In genomic region chr11:65448418-65449196, GRCh38 we compare ENCODE assay signal across 8 cellular contexts. TPM values are rescaled to one million over a fixed set of nuclear protein-coding genes. Genes with fewer than 3 reads are reported as not detected.
DNase-seq lines count a peak whose midpoint lies in the region; ATAC-seq, FAIRE-seq and TF ChIP-seq lines count a peak whose summit lies in the region.

No MANE protein-coding gene starts in this region.

- H3K4me1 ChIP-seq in GM12878 (ENCODE audit: control insufficient read depth, insufficient read depth, low read length) (peaks cover 21% of the 10 kb centered on the region), kidney (ENCODE audit: control insufficient read depth in 1 of 2, insufficient read depth in 1 of 2, low read depth in 1 of 2, low read length in 2 of 2) (peaks cover 0 to 4% of the 10 kb centered on the region in 2 donors), thyroid gland (peaks cover 12 to 18% of the 10 kb centered on the region in 2 donors)

- H3K4me3 ChIP-seq in GM12878 (no peak overlapping the region), kidney (ENCODE audit: low read length in 2 of 2) (no peak overlapping the region), thyroid gland (replicated peaks in 1 of 3) (no peak overlapping the region)

- intact Hi-C loops in activated CD4-positive, alpha-beta T cell treated with anti-CD3 and anti-CD28 coated beads for 36 hours (cut with DNase I, micrococcal nuclease): no loop called here
- intact Hi-C loops in GM12878 (cut with micrococcal nuclease; ENCODE audit: unreplicated experiment): no loop called here
- intact Hi-C loops in kidney (cut with DNase I): no loop called here
- intact Hi-C loops in thyroid gland (cut with DNase I): no loop called here

- BruUV-seq in GM12878 (replicated peaks; lab: Mats Ljungman, UMichigan): no TSS peak

- TF ChIP-seq RAD21 in GM12878 (IDR thresholded peaks at IDR 0.05; ENCODE audit: insufficient read depth, low read depth, low read length): no peak

- no peaks in the 10 kb centered on the region for H3K9me3 ChIP-seq in GM12878 (replicated peaks; ENCODE audit: control insufficient read depth, insufficient read depth, low read length)
- H3K9me3 ChIP-seq in kidney (ENCODE audit: control insufficient read depth in 1 of 2, low read length in 2 of 2): no peaks in the 10 kb centered on the region
- H3K9me3 ChIP-seq in thyroid gland: no peaks in the 10 kb centered on the region

- SMC1A ChIA-PET in GM12878 (lab: Charles Lee; ENCODE audit: uncharacterized antibody, unreplicated experiment): interaction anchor here (0.9 to 1.6 kb wide), 3 partner anchors 16 to 33 kb away, joined by 3 to 5 read pairs (median 4); no protein-coding TSS in a partner anchor

- no peaks in the 10 kb centered on the region for H4K20me1 ChIP-seq in GM12878 (ENCODE audit: control insufficient read depth, insufficient read depth)

- H3K27ac ChIP-seq in GM12878 (ENCODE audit: control insufficient read depth, insufficient read depth) (0 out of 2 replicates have a peak overlapping the region, but pooled peaks have one; percentile 8), kidney (ENCODE audit: low read depth in 2 of 2, low read length in 2 of 2) (peak overlapping the region in 1 of 2 donors; percentile 7), thyroid gland (peak overlapping the region; percentile 10 to 54 (median 50))

- peak; percentile 42 for DNase-seq in activated CD4-positive, alpha-beta T cell treated with anti-CD3 and anti-CD28 coated beads for 36 hours
- DNase-seq in activated CD4-positive, alpha-beta T cell treated with anti-CD3 and anti-CD28 coated beads, Interleukin-2, amount 10 ng/mL, durations not matched to agents 7 days and 5 days: no peak
- DNase-seq in GM12878 (ENCODE audit: low read depth, low spot score) (no peak), kidney (peak; percentile 48), thyroid gland (peak; percentile 78 to 80)

- POLR2A ChIA-PET in activated CD4-positive, alpha-beta T cell treated with anti-CD3 and anti-CD28 coated beads for 36 hours (lab: Charles Lee): interaction anchor here (0.6 to 1.0 kb wide), 3 partner anchors 9 to 128 kb away, joined by 3 to 4 read pairs (median 3); no protein-coding TSS in a partner anchor
- POLR2A ChIA-PET in activated CD4-positive, alpha-beta T cell treated with anti-CD3 and anti-CD28 coated beads, Interleukin-2, amount 10 ng/mL, durations not matched to agents 7 days and 5 days (lab: Charles Lee): no interaction called here
- POLR2A ChIA-PET in GM12878 (lab: Charles Lee): interaction anchor here (0.6 to 1.1 kb wide), 2 partner anchors 29 to 33 kb away, joined by 3 to 4 read pairs; no protein-coding TSS in a partner anchor

- no peak for FAIRE-seq in GM12878 (lab: Jason Lieb, UNC)
- no peak for FAIRE-seq in kidney (lab: Jason Lieb, UNC)

- TF ChIP-seq CTCF in GM12878 (IDR thresholded peaks at IDR 0.05 in 2 of 3, conservative IDR thresholded peaks at IDR 0.05 in 1 of 3; ENCODE audit: control insufficient read depth in 2 of 3, extremely low read depth in 1 of 3, insufficient read depth in 1 of 3, low read depth in 3 of 3, low read length in 3 of 3): no peak
- TF ChIP-seq CTCF in kidney (IDR thresholded peaks at IDR 0.05; ENCODE audit: borderline replicate concordance, extremely low read depth, insufficient read depth): no peak
- TF ChIP-seq CTCF in thyroid gland (IDR thresholded peaks at IDR 0.05): no peak

- H3K4me2 ChIP-seq in GM12878 (ENCODE audit: control insufficient read depth, insufficient read depth): no peak overlapping the region

- in situ Hi-C loops in GM12878 (cut with MboI): no loop called here

- H3K27me3 Mint-ChIP-seq in activated CD4-positive, alpha-beta T cell treated with anti-CD3 and anti-CD28 coated beads for 36 hours: no peaks in the 10 kb centered on the region
- no peaks in the 10 kb centered on the region for H3K27me3 Mint-ChIP-seq in activated CD4-positive, alpha-beta T cell treated with anti-CD3 and anti-CD28 coated beads, Interleukin-2, amount 10 ng/mL, durations not matched to agents 7 days and 5 days

- no peak for TF ChIP-seq POLR2A in GM12878 (IDR thresholded peaks at IDR 0.05; ENCODE audit: low read depth, low read length)
- TF ChIP-seq POLR2A in thyroid gland (IDR thresholded peaks at IDR 0.05): no peak

- TF ChIP-seq EP300 in GM12878 (IDR thresholded peaks at IDR 0.05; ENCODE audit: borderline replicate concordance in 1 of 2, control insufficient read depth in 1 of 2, low read depth in 2 of 2, low read length in 2 of 2): no peak

- 85% methylated on average over 5 of the region's 5 CpGs for WGBS in GM12878 (ENCODE audit: insufficient coverage, insufficient replicate concordance, low lambda C conversion rate, missing lambda C conversion rate)
- WGBS in thyroid gland, 2 donors: 90 to 91% methylated on average over 5 of the region's 5 CpGs

- H3K79me2 ChIP-seq in GM12878 (ENCODE audit: control insufficient read depth, insufficient read depth, low read length): peaks cover 6% of the 10 kb centered on the region

- CTCF ChIA-PET in activated CD4-positive, alpha-beta T cell treated with anti-CD3 and anti-CD28 coated beads for 36 hours (lab: Charles Lee): interaction anchor here (0.7 to 1.6 kb wide), 3 partner anchors 43 to 169 kb away, joined by 3 to 4 read pairs (median 3); no protein-coding TSS in a partner anchor
- CTCF ChIA-PET in activated CD4-positive, alpha-beta T cell treated with anti-CD3 and anti-CD28 coated beads, Interleukin-2, amount 10 ng/mL, durations not matched to agents 7 days and 5 days (lab: Charles Lee): interaction anchor here (0.7 to 1.8 kb wide), 5 partner anchors 13 to 137 kb away, joined by 3 to 4 read pairs (median 3); no protein-coding TSS in a partner anchor
- CTCF ChIA-PET in GM12878 (lab: Yijun Ruan, JAX): interaction anchor here (1.1 to 1.4 kb wide), 2 partner anchors 20 kb away, joined by 3 to 9 read pairs; no protein-coding TSS in a partner anchor

- peaks cover 17% of the 10 kb centered on the region for H3K4me1 Mint-ChIP-seq in activated CD4-positive, alpha-beta T cell treated with anti-CD3 and anti-CD28 coated beads for 36 hours
- peaks cover 11% of the 10 kb centered on the region for H3K4me1 Mint-ChIP-seq in activated CD4-positive, alpha-beta T cell treated with anti-CD3 and anti-CD28 coated beads, Interleukin-2, amount 10 ng/mL, durations not matched to agents 7 days and 5 days

- peak overlapping the region; percentile 10 for H3K27ac Mint-ChIP-seq in activated CD4-positive, alpha-beta T cell treated with anti-CD3 and anti-CD28 coated beads for 36 hours
- no peak overlapping the region for H3K27ac Mint-ChIP-seq in activated CD4-positive, alpha-beta T cell treated with anti-CD3 and anti-CD28 coated beads, Interleukin-2, amount 10 ng/mL, durations not matched to agents 7 days and 5 days

- H3K4me3 Mint-ChIP-seq in activated CD4-positive, alpha-beta T cell treated with anti-CD3 and anti-CD28 coated beads for 36 hours: no peak overlapping the region
- H3K4me3 Mint-ChIP-seq in activated CD4-positive, alpha-beta T cell treated with anti-CD3 and anti-CD28 coated beads, Interleukin-2, amount 10 ng/mL, durations not matched to agents 7 days and 5 days: no peak overlapping the region

- RAD21 ChIA-PET in GM12878 (lab: Charles Lee; ENCODE audit: unreplicated experiment): interaction anchor here (1.1 kb wide), 1 partner anchor 20 kb away, joined by 5 read pairs; no protein-coding TSS in a partner anchor

- no peaks in the 10 kb centered on the region for H3K9me3 Mint-ChIP-seq in activated CD4-positive, alpha-beta T cell treated with anti-CD3 and anti-CD28 coated beads for 36 hours (ENCODE audit: low read depth)
- no peaks in the 10 kb centered on the region for H3K9me3 Mint-ChIP-seq in activated CD4-positive, alpha-beta T cell treated with anti-CD3 and anti-CD28 coated beads, Interleukin-2, amount 10 ng/mL, durations not matched to agents 7 days and 5 days

- peak; percentile 10 for ATAC-seq in activated CD4-positive, alpha-beta T cell treated with anti-CD3 and anti-CD28 coated beads for 36 hours
- ATAC-seq in GM12878: peak; percentile 38
- ATAC-seq in HG02870 (IDR thresholded peaks at IDR 0.05; ENCODE audit: unreplicated experiment): no peak
- no peak for ATAC-seq in GM18870 (IDR thresholded peaks at IDR 0.05; ENCODE audit: unreplicated experiment)
- no peak for ATAC-seq in GM18498 (IDR thresholded peaks at IDR 0.05; ENCODE audit: unreplicated experiment)

- no peak overlapping the region for H2AFZ ChIP-seq in GM12878 (ENCODE audit: control insufficient read depth, low read depth, low read length)

- no peak overlapping the region for H3K9ac ChIP-seq in GM12878 (ENCODE audit: control insufficient read depth, insufficient read depth, low read length)
- H3K9ac ChIP-seq in kidney (ENCODE audit: low read length in 2 of 2): no peak overlapping the region

- H3K27me3 ChIP-seq in GM12878 (replicated peaks in 1 of 2; ENCODE audit: control insufficient read depth in 2 of 2, insufficient read depth in 2 of 2, low read length in 1 of 2) (no peaks in the 10 kb centered on the region), thyroid gland (no peaks in the 10 kb centered on the region)

- H3K36me3 ChIP-seq in GM12878 (ENCODE audit: control insufficient read depth in 2 of 2, insufficient read depth in 2 of 2, low read length in 1 of 2) (peaks cover 0 to 4% of the 10 kb centered on the region in 2 experiments; a peak in 2 of 4 replicates), kidney (ENCODE audit: control insufficient read depth in 1 of 2, insufficient read depth in 2 of 2, low read length in 2 of 2) (peaks cover 2 to 20% of the 10 kb centered on the region in 2 donors), thyroid gland (peaks cover 5 to 6% of the 10 kb centered on the region in 2 donors)

- peaks cover 5% of the 10 kb centered on the region for H3K36me3 Mint-ChIP-seq in activated CD4-positive, alpha-beta T cell treated with anti-CD3 and anti-CD28 coated beads for 36 hours (ENCODE audit: low read depth)
- H3K36me3 Mint-ChIP-seq in activated CD4-positive, alpha-beta T cell treated with anti-CD3 and anti-CD28 coated beads, Interleukin-2, amount 10 ng/mL, durations not matched to agents 7 days and 5 days (ENCODE audit: low read depth): no peaks in the 10 kb centered on the region

RNA-seq across cellular contexts. Expression of gene NEAT1, which starts 26.0 kb away (rescaled TPM):
- 100 to 1,000 TPM; 435 to 569 TPM for total RNA-seq in activated CD4-positive, alpha-beta T cell treated with anti-CD3 and anti-CD28 coated beads for 36 hours
- 100 to 1,000 TPM; 463 to 610 TPM for total RNA-seq in activated CD4-positive, alpha-beta T cell treated with anti-CD3 and anti-CD28 coated beads, Interleukin-2, amount 10 ng/mL, durations not matched to agents 7 days and 5 days
- 259 and 262 TPM in 2 replicates for total RNA-seq in GM12878 (2013; cell fraction: nucleolus; rRNA removed)
- total RNA-seq in GM12878 (2014; rRNA removed) (13.6 and 14.0 TPM in 2 replicates), GM12878 (2014; rRNA removed; fragmentation: Illumina TruSeq; extraction: Trizol) (40.5 and 44.2 TPM in 2 replicates), GM12878 (2021) (174 and 225 TPM in 2 replicates), kidney (1,006 TPM), thyroid gland (1,000 to 10,000 TPM in 1 of 4 donors, 100 to 1,000 TPM in 3; 195 to 1,623 (median 652) TPM)
- 275 TPM for polyA plus RNA-seq in GM12878 (2011; ENCODE audit: low read depth)
- polyA plus RNA-seq in GM12878 (2011; rRNA removed) (151 and 247 TPM in 2 replicates), GM12878 (2014; fragmentation: Illumina TruSeq; extraction: Trizol) (167 and 254 TPM in 2 replicates), GM12878 (2014; fragmentation: Nextera tagmentation; extraction: Ambion mirVana) (10 to 100 TPM; 24.3 to 98.2 TPM), GM12878 (2014; rRNA removed) (314 and 328 TPM in 2 replicates), GM12878 (2016; fragmentation: Nextera tagmentation; extraction: Ambion mirVana) (10 to 100 TPM; 27.7 to 28.3 TPM), kidney (ENCODE audit: insufficient read depth, low read depth, low replicate concordance) (595 TPM)
- polyA plus RNA-seq in GM12878 (2011; cell fraction: cytosol; rRNA removed): 64.2 and 104 TPM in 2 replicates
- polyA plus RNA-seq in GM12878 (2011; cell fraction: nucleus; rRNA removed): 342 and 617 TPM in 2 replicates
- polyA plus RNA-seq in GM12878 (2012): 284 and 343 TPM in 2 replicates
- 72.0 and 79.5 TPM in 2 replicates for polyA minus RNA-seq in GM12878 (2011; rRNA and poly(A)+ RNA removed)
- polyA minus RNA-seq in GM12878 (2011; cell fraction: cytosol; rRNA and poly(A)+ RNA removed): 13.8 and 14.9 TPM in 2 replicates
- 125 and 169 TPM in 2 replicates for polyA minus RNA-seq in GM12878 (2011; cell fraction: nucleus; rRNA and poly(A)+ RNA removed)

RNA-seq across cellular contexts. Expression of gene MALAT1, which starts 50.2 kb away (rescaled TPM):
- total RNA-seq in activated CD4-positive, alpha-beta T cell treated with anti-CD3 and anti-CD28 coated beads for 36 hours: 1,000 to 10,000 TPM; 7,016 to 9,748 TPM
- total RNA-seq in activated CD4-positive, alpha-beta T cell treated with anti-CD3 and anti-CD28 coated beads, Interleukin-2, amount 10 ng/mL, durations not matched to agents 7 days and 5 days: 1,000 to 10,000 TPM; 7,183 to 8,252 TPM
- 43,172 and 44,148 TPM in 2 replicates for total RNA-seq in GM12878 (2013; cell fraction: nucleolus; rRNA removed)
- total RNA-seq in GM12878 (2014; rRNA removed): 1,917 and 1,986 TPM in 2 replicates
- 2,052 and 2,660 TPM in 2 replicates for total RNA-seq in GM12878 (2014; rRNA removed; fragmentation: Illumina TruSeq; extraction: Trizol)
- total RNA-seq in GM12878 (2021): 3,939 and 4,883 TPM in 2 replicates
- 704 TPM for polyA plus RNA-seq in GM12878 (2011; ENCODE audit: low read depth)
- polyA plus RNA-seq in GM12878 (2011; rRNA removed): 659 and 901 TPM in 2 replicates
- polyA plus RNA-seq in GM12878 (2011; cell fraction: cytosol; rRNA removed): 216 and 352 TPM in 2 replicates
- 4,041 and 4,062 TPM in 2 replicates for polyA plus RNA-seq in GM12878 (2011; cell fraction: nucleus; rRNA removed)
- polyA plus RNA-seq in GM12878 (2012): 1,013 and 3,952 TPM in 2 replicates
- 448 and 686 TPM in 2 replicates for polyA plus RNA-seq in GM12878 (2014; fragmentation: Illumina TruSeq; extraction: Trizol)
- 1,000 to 10,000 TPM; 1,593 to 8,160 TPM for polyA plus RNA-seq in GM12878 (2014; fragmentation: Nextera tagmentation; extraction: Ambion mirVana)
- 1,421 and 1,643 TPM in 2 replicates for polyA plus RNA-seq in GM12878 (2014; rRNA removed)
- polyA plus RNA-seq in GM12878 (2016; fragmentation: Nextera tagmentation; extraction: Ambion mirVana): 1,000 to 10,000 TPM; 6,201 to 6,497 TPM
- polyA minus RNA-seq in GM12878 (2011; rRNA and poly(A)+ RNA removed): 2,928 and 3,606 TPM in 2 replicates
- 1,627 and 2,358 TPM in 2 replicates for polyA minus RNA-seq in GM12878 (2011; cell fraction: cytosol; rRNA and poly(A)+ RNA removed)
- 12,181 and 12,309 TPM in 2 replicates for polyA minus RNA-seq in GM12878 (2011; cell fraction: nucleus; rRNA and poly(A)+ RNA removed)
- total RNA-seq in kidney: 15,262 TPM
- 219 TPM for polyA plus RNA-seq in kidney (ENCODE audit: insufficient read depth, low read depth, low replicate concordance)
- total RNA-seq in thyroid gland: over 10,000 TPM; 20,994 to 36,233 (median 26,043) TPM

Comparison
In these comparisons a context has a peak if more than half of its experiments do, and no peak if none do; other contexts are left out.
1. DNase-seq: peak in activated CD4-positive, alpha-beta T cell treated with anti-CD3 and anti-CD28 coated beads for 36 hours (single experiment), kidney (single experiment) and thyroid gland (2 of 2); none in activated CD4-positive, alpha-beta T cell treated with anti-CD3 and anti-CD28 coated beads, Interleukin-2, amount 10 ng/mL, durations not matched to agents 7 days and 5 days (single experiment) and GM12878 (single experiment).
2. ATAC-seq: peak in activated CD4-positive, alpha-beta T cell treated with anti-CD3 and anti-CD28 coated beads for 36 hours (single experiment) and GM12878 (single experiment); none in HG02870 (single experiment), GM18870 (single experiment) and GM18498 (single experiment).